ENCODE assay signal across 9 cellular contexts in the genomic region with DNA sequence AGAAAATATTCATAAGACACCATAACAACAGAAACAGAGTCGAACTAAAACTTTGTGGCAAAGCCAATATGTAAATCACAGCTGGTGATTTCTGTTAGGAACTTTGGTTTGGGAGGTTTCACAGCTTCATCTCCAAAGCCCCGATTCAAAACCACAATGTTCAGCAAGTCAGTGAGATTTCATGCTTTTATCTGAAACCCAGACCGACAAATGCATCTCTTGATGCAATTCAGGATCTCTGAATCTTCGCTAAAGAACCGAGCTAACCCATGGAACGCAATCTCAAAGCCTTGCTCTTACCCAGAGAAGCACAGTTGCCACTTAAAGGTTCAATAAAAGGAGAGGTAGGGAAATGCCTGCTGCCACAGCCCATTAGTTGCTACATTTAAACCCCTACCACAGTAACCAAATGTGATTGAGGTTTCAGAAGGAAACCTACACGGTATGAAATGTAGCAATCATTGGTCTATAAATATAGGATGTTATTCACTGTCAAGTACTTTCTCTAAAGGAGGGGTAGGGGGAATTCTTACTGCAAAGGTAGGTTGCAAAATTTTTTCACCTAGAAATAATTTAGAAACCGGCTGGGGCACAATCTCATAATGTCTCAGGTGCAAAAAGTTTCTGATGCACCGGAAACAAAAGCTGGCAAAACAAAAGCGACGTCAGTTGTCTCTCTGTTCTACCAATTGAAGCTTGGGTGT.
DNase-seq lines count a peak whose midpoint lies in the region; ATAC-seq, FAIRE-seq and TF ChIP-seq lines count a peak whose summit lies in the region.
"Had no signal": no experiment of that assay in that cellular context is flagged by ENCODE, and none has a peak within 500 bp of the region (broad histone marks: within the 10 kb centered on the region; RNA-seq: fewer than 3 reads in every experiment).

No MANE protein-coding gene starts in this region.

- ATAC-seq in GM18858 (IDR thresholded peaks at IDR 0.05; ENCODE audit: unreplicated experiment) (peak; percentile 59), GM21825 (IDR thresholded peaks at IDR 0.05; ENCODE audit: unreplicated experiment) (peak; percentile 63)
- peak; percentile 85 for ATAC-seq in naive thymus-derived CD4-positive, alpha-beta T cell

- H3K4me1 ChIP-seq in naive thymus-derived CD4-positive, alpha-beta T cell (ENCODE audit: control insufficient read depth in 2 of 2, insufficient read depth in 2 of 2, low read length in 2 of 2), result peaks cover 16 to 67% of the 10 kb centered on the region in 2 donors

- no peak for TF ChIP-seq POLR2A in H54 (IDR thresholded peaks at IDR 0.05; ENCODE audit: low read depth, low read length)

- DNase-seq in NCI-H146 (lab: John Stamatoyannopoulos, UW) (peak; percentile 50), 8988T (no peak), NCI-H82 (lab: John Stamatoyannopoulos, UW) (no peak), H54 (ENCODE audit: insufficient read length, low spot score) (no peak), NCI-H524 treated with DMSO at 0.1 percent for 48 hours (lab: John Stamatoyannopoulos, UW) (no peak)
- peak in 7 of 9 donors; percentile 67 to 85 (median 77) for DNase-seq in naive thymus-derived CD4-positive, alpha-beta T cell
- DNase-seq: HCEC 1CT had no signal

- no peaks in the 10 kb centered on the region for H3K36me3 ChIP-seq in naive thymus-derived CD4-positive, alpha-beta T cell (ENCODE audit: control insufficient read depth in 2 of 3, insufficient read depth in 3 of 3, low read length in 3 of 3)

- no peaks in the 10 kb centered on the region for H3K27me3 ChIP-seq in naive thymus-derived CD4-positive, alpha-beta T cell (ENCODE audit: control insufficient read depth in 2 of 2, insufficient read depth in 2 of 2, low read length in 2 of 2)

- peak overlapping the region; percentile 85 for H3K27ac ChIP-seq in naive thymus-derived CD4-positive, alpha-beta T cell (ENCODE audit: low read depth, low read length)

- peaks cover 0 to 40% (median 0%) of the 10 kb centered on the region in 5 donors for H3K27me3 Mint-ChIP-seq in naive thymus-derived CD4-positive, alpha-beta T cell

- peak overlapping the region; percentile 14 for H3K4me3 ChIP-seq in naive thymus-derived CD4-positive, alpha-beta T cell (ENCODE audit: low read length)

- H3K9me3 Mint-ChIP-seq in naive thymus-derived CD4-positive, alpha-beta T cell, result no peaks in the 10 kb centered on the region

- H3K36me3 Mint-ChIP-seq in naive thymus-derived CD4-positive, alpha-beta T cell, result no peaks in the 10 kb centered on the region

- CTCF ChIA-PET in naive thymus-derived CD4-positive, alpha-beta T cell (lab: Charles Lee), result interaction anchor here (0.6 to 2.2 kb wide), 7 partner anchors 8 to 658 kb away, joined by 3 to 7 read pairs (median 4); no protein-coding TSS in a partner anchor

- intact Hi-C loops in naive thymus-derived CD4-positive, alpha-beta T cell (cut with micrococcal nuclease), result loop anchor here in 1 of 2 donors (1.0 to 5.0 kb wide), 10 partner anchors 14 to 1081 kb away; partner anchors contain the start of genes TFB1M and ZDHHC14

- FAIRE-seq in H54 (lab: Jason Lieb, UNC), result no peak

- H3K4me1 Mint-ChIP-seq in naive thymus-derived CD4-positive, alpha-beta T cell, result peaks cover 17 to 99% (median 89%) of the 10 kb centered on the region in 7 donors

- POLR2A ChIA-PET in naive thymus-derived CD4-positive, alpha-beta T cell (lab: Charles Lee), result interaction anchor here (0.6 to 3.4 kb wide), 25 partner anchors 9 to 1079 kb away, joined by 3 to 22 read pairs (median 4); partner anchors contain the start of gene ARID1B

- H3K27ac Mint-ChIP-seq in naive thymus-derived CD4-positive, alpha-beta T cell, result peak overlapping the region; percentile 60 to 100 (median 99)

- H3K9me3 ChIP-seq in naive thymus-derived CD4-positive, alpha-beta T cell (ENCODE audit: control insufficient read depth in 2 of 3, low read length in 3 of 3), result no peaks in the 10 kb centered on the region

- H3K4me3 Mint-ChIP-seq in naive thymus-derived CD4-positive, alpha-beta T cell, result peak overlapping the region; percentile 49 to 95 (median 84)

Comparison
In these comparisons a context has a peak if more than half of its experiments do, and no peak if none do; other contexts are left out.
1. DNase-seq: peak in NCI-H146 (single experiment) and naive thymus-derived CD4-positive, alpha-beta T cell (7 of 9); none in 8988T (single experiment), NCI-H82 (single experiment), H54 (single experiment) and NCI-H524 treated with DMSO at 0.1 percent for 48 hours (single experiment).
2. Peak in every context shown above with its lines, with median percentiles within 50 percentile points of each other: ATAC-seq.